In the genomic region with DNA sequence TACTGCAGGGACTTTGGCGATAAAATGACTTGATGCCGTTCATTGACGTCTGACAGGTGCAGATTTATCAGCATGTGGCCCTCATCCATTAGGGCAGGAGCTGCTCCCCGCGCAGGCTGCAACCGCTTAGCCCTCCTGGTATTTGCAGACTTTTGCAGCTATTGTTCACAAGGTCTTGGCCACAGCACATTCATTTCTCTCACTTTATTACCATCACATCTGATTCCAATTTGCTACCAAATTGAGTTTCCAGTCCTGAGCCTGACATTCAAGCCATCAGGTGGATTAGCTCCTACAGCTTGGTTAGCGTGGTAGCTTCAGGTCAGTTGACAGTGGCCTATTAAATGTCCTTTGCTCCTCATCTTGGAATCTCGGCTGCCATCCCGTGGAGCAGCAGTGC, we compare ENCODE assay signal across 20 cellular contexts.
A peak's percentile ranks its signal among the peaks of the same experiment; 100 is the strongest.
DNase-seq lines count a peak whose midpoint lies in the region; ATAC-seq, FAIRE-seq and TF ChIP-seq lines count a peak whose summit lies in the region.
"Had no signal": no experiment of that assay in that cellular context is flagged by ENCODE, and none has a peak within 500 bp of the region (broad histone marks: within the 10 kb centered on the region; RNA-seq: fewer than 3 reads in every experiment).

No MANE protein-coding gene starts in this region.

- TF ChIP-seq POLR2A in tibial nerve (IDR thresholded peaks at IDR 0.05), result no peak

- H3K4me1 ChIP-seq in BE2C, result peaks cover 6% of the 10 kb centered on the region; the same call in 1 of the 2 replicates
- peaks cover 0 to 13% of the 10 kb centered on the region in 2 experiments; a peak in 2 of 4 replicates for H3K4me1 ChIP-seq in SK-N-SH (ENCODE audit: control insufficient read depth in 1 of 2, insufficient read depth in 2 of 2, low read depth in 1 of 2, low read length in 1 of 2)
- no peaks in the 10 kb centered on the region for H3K4me1 ChIP-seq in kidney (ENCODE audit: control insufficient read depth in 1 of 2, insufficient read depth in 1 of 2, low read depth in 1 of 2, low read length in 2 of 2)
- no peaks in the 10 kb centered on the region for H3K4me1 ChIP-seq in tibial nerve

- H3K36me3 ChIP-seq in BE2C (no peaks in the 10 kb centered on the region), SK-N-SH (replicated peaks in 1 of 2; ENCODE audit: control insufficient read depth in 1 of 2, insufficient read depth in 2 of 2, low read length in 1 of 2) (no peaks in the 10 kb centered on the region), kidney (ENCODE audit: control insufficient read depth in 1 of 2, insufficient read depth in 2 of 2, low read length in 2 of 2) (no peaks in the 10 kb centered on the region), tibial nerve (no peaks in the 10 kb centered on the region)
- H3K36me3 ChIP-seq: MG63 had no signal

- H3F3A ChIP-seq in SK-N-SH (replicated peaks; ENCODE audit: insufficient read depth), result no peaks in the 10 kb centered on the region

- no peaks in the 10 kb centered on the region for H4K20me1 ChIP-seq in SK-N-SH (ENCODE audit: insufficient read depth)

- FAIRE-seq in kidney (lab: Jason Lieb, UNC), result no peak

- TF ChIP-seq CTCF in BE2C (IDR thresholded peaks at IDR 0.05; ENCODE audit: low read depth, low read length), result no peak
- no peak for TF ChIP-seq CTCF in HFF-Myc (IDR thresholded peaks at IDR 0.05; ENCODE audit: low read depth, low read length, missing control alignments)
- no peak for TF ChIP-seq CTCF in SK-N-SH (IDR thresholded peaks at IDR 0.05)
- no peak for TF ChIP-seq CTCF in kidney (IDR thresholded peaks at IDR 0.05; ENCODE audit: borderline replicate concordance, extremely low read depth, insufficient read depth)
- no peak for TF ChIP-seq CTCF in tibial nerve (IDR thresholded peaks at IDR 0.05)

- H2AFZ ChIP-seq in SK-N-SH (ENCODE audit: low read depth), result no peak overlapping the region

- H3K9ac ChIP-seq in SK-N-SH (no peak overlapping the region), kidney (ENCODE audit: low read length in 2 of 2) (no peak overlapping the region)

- H3K9me2 ChIP-seq in SK-N-SH, result no peaks in the 10 kb centered on the region

- DNase-seq in BE2C (peak; percentile 41), HFF-Myc (ENCODE audit: extremely low read depth, low read depth) (peak; percentile 4), SK-N-SH (peak; percentile 24), kidney (peak; percentile 50), left ventricle myocardium superior (no peak), NCI-H1694 treated with DMSO at 0.1 percent for 48 hours (lab: John Stamatoyannopoulos, UW) (no peak), tibial nerve (ENCODE audit: low spot score in 2 of 2) (no peak)
- DNase-seq: CD4-positive, CD25-positive, alpha-beta regulatory T cell; COR-L47; DMS79; H7; Kasumi-1; MG63; NCI-H1436; NCI-H2029 treated with DMSO at 0.1 percent for 48 hours; NCI-H774; NK-92 treated with Interleukin-12 subunit alpha and Interleukin-12 subunit beta, amount 100 ng/mL, for 24 hours; SIG-M5 had no signal

- no peaks in the 10 kb centered on the region for H3K27me3 ChIP-seq in BE2C
- no peaks in the 10 kb centered on the region for H3K27me3 ChIP-seq in SK-N-SH (ENCODE audit: insufficient read depth)
- no peaks in the 10 kb centered on the region for H3K27me3 ChIP-seq in tibial nerve

- TF ChIP-seq EP300 in SK-N-SH (IDR thresholded peaks at IDR 0.05; ENCODE audit: borderline replicate concordance in 1 of 2, low read depth in 1 of 2, low read length in 1 of 2) (peak in 1 of 2 experiments; percentile 61; a peak in 1 of 4 replicates), tibial nerve (IDR thresholded peaks at IDR 0.05) (no peak)

- H3K4me3 ChIP-seq in BE2C (ENCODE audit: low read depth, low read length), result no peak overlapping the region
- H3K4me3 ChIP-seq in HFF-Myc (replicated peaks; ENCODE audit: low read depth, low read length), result no peak overlapping the region
- no peak overlapping the region for H3K4me3 ChIP-seq in SK-N-SH (ENCODE audit: low read depth in 2 of 2, low read length in 1 of 2)
- H3K4me3 ChIP-seq in kidney (ENCODE audit: low read length in 2 of 2), result no peak overlapping the region
- H3K4me3 ChIP-seq in tibial nerve, result no peak overlapping the region
- H3K4me3 ChIP-seq: MG63 had no signal

- no peak overlapping the region for H3K4me2 ChIP-seq in SK-N-SH

- no peak for TF ChIP-seq RAD21 in SK-N-SH (IDR thresholded peaks at IDR 0.05; ENCODE audit: low read length)

- ATAC-seq in GM18868 (IDR thresholded peaks at IDR 0.05; ENCODE audit: unreplicated experiment) (no peak), left ventricle myocardium superior (no peak)
- ATAC-seq: Panc1 had no signal

- POLR2A ChIA-PET in SK-N-SH (lab: Yijun Ruan, JAX), result interaction anchor here (0.9 kb wide), 1 partner anchor 13 kb away, joined by 3 read pairs; no protein-coding TSS in a partner anchor

- no peaks in the 10 kb centered on the region; the same call in 1 of the 2 replicates for H3K79me2 ChIP-seq in SK-N-SH (ENCODE audit: insufficient read depth)

- intact Hi-C loops in kidney (cut with DNase I) (no loop called here), left ventricle myocardium superior (cut with micrococcal nuclease) (no loop called here)

- peak overlapping the region in 1 of 2 experiments; percentile 64; a peak in 2 of 4 replicates for H3K27ac ChIP-seq in SK-N-SH (ENCODE audit: low read depth in 2 of 2, low read length in 1 of 2)
- no peak overlapping the region for H3K27ac ChIP-seq in kidney (ENCODE audit: low read depth in 2 of 2, low read length in 2 of 2)
- H3K27ac ChIP-seq in tibial nerve, result no peak overlapping the region

- CTCF ChIA-PET in SK-N-SH (lab: Yijun Ruan, JAX), result interaction anchor here (0.7 to 1.9 kb wide), 3 partner anchors 9 to 92 kb away, joined by 3 to 7 read pairs (median 3); no protein-coding TSS in a partner anchor

- 71% methylated on average over 9 of the region's 9 CpGs for WGBS in SK-N-SH (ENCODE audit: low lambda C conversion rate)
- 88 to 94% methylated on average over 9 of the region's 9 CpGs for WGBS in tibial nerve, 2 donors

- H3K9me3 ChIP-seq in BE2C (no peaks in the 10 kb centered on the region), SK-N-SH (no peaks in the 10 kb centered on the region), kidney (ENCODE audit: control insufficient read depth in 1 of 2, low read length in 2 of 2) (no peaks in the 10 kb centered on the region), tibial nerve (no peaks in the 10 kb centered on the region)
- H3K9me3 ChIP-seq: MG63 had no signal

TF ChIP-seq in SK-N-SH, 30 proteins besides CTCF, POLR2A, EP300 and RAD21:
- TF ChIP-seq RCOR1 (IDR thresholded peaks at IDR 0.05; ENCODE audit: low read length) (0 out of 2 replicates have a peak, but pooled peaks have one; percentile 27), FOSL2 (IDR thresholded peaks at IDR 0.05; ENCODE audit: borderline replicate concordance, low read depth) (no peak), EZH2phosphoT487 (IDR thresholded peaks at IDR 0.05; ENCODE audit: borderline replicate concordance, low read depth) (no peak), GATA2 (CRISPR knock-in tag; IDR thresholded peaks at IDR 0.05) (peak; percentile 45; the same call in 1 of the 2 replicates)
- TF ChIP-seq, protein P1, sequence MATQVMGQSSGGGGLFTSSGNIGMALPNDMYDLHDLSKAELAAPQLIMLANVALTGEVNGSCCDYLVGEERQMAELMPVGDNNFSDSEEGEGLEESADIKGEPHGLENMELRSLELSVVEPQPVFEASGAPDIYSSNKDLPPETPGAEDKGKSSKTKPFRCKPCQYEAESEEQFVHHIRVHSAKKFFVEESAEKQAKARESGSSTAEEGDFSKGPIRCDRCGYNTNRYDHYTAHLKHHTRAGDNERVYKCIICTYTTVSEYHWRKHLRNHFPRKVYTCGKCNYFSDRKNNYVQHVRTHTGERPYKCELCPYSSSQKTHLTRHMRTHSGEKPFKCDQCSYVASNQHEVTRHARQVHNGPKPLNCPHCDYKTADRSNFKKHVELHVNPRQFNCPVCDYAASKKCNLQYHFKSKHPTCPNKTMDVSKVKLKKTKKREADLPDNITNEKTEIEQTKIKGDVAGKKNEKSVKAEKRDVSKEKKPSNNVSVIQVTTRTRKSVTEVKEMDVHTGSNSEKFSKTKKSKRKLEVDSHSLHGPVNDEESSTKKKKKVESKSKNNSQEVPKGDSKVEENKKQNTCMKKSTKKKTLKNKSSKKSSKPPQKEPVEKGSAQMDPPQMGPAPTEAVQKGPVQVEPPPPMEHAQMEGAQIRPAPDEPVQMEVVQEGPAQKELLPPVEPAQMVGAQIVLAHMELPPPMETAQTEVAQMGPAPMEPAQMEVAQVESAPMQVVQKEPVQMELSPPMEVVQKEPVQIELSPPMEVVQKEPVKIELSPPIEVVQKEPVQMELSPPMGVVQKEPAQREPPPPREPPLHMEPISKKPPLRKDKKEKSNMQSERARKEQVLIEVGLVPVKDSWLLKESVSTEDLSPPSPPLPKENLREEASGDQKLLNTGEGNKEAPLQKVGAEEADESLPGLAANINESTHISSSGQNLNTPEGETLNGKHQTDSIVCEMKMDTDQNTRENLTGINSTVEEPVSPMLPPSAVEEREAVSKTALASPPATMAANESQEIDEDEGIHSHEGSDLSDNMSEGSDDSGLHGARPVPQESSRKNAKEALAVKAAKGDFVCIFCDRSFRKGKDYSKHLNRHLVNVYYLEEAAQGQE (IDR thresholded peaks at IDR 0.05; ENCODE audit: low read depth, low read length), result no peak

Comparison
In these comparisons a context has a peak if more than half of its experiments do, and no peak if none do; other contexts are left out.
1. DNase-seq: peak in BE2C (single experiment), HFF-Myc (single experiment), SK-N-SH (single experiment) and kidney (single experiment); none in left ventricle myocardium superior (single experiment), NCI-H1694 treated with DMSO at 0.1 percent for 48 hours (single experiment) and tibial nerve (0 of 2).